Comparison of ENCODE assay signal across 17 cellular contexts in the genomic region with DNA sequence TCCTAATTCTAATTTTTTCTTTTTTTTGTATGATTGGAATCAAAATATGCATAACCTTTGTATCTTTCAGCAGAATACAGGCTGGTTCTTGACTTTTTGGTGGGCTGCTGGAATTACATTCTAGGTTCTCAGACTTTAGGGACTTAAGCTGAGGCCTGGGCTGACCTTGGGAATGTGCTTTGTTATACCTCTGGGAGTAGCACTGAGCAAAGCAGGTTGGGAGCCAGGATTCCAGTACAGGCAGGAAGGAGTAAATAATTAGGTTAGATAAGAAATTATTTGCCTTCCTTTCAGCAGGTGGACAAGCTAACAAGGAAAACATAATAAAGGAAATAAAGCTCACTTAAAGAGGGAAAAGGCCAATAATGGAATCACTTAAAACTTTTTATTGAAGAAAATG. TPM values are rescaled to one million over a fixed set of nuclear protein-coding genes. Genes with fewer than 3 reads are reported as not detected.
"Had no signal": no experiment of that assay in that cellular context is flagged by ENCODE, and none has a peak within 500 bp of the region (broad histone marks: within the 10 kb centered on the region; RNA-seq: fewer than 3 reads in every experiment).

No MANE protein-coding gene starts in this region.

- ATAC-seq: naive thymus-derived CD8-positive, alpha-beta T cell had no signal

- H3K27me3 ChIP-seq: brain microvascular endothelial cell, esophagus squamous epithelium, sigmoid colon had no signal

- H3K4me3 ChIP-seq: esophagus squamous epithelium, sigmoid colon had no signal

- H3K9me3 ChIP-seq: esophagus squamous epithelium, sigmoid colon had no signal

- H3K36me3 Mint-ChIP-seq: activated naive CD8-positive, alpha-beta T cell treated with anti-CD3 and anti-CD28 coated beads for 36 hours; naive thymus-derived CD8-positive, alpha-beta T cell had no signal

- DNase-seq: activated CD4-positive, alpha-beta T cell treated with anti-CD3 and anti-CD28 coated beads, Interleukin-2, amount 10 ng/mL, durations not matched to agents 7 days and 5 days; activated naive CD8-positive, alpha-beta T cell treated with anti-CD3 and anti-CD28 coated beads for 36 hours; amygdala; brain microvascular endothelial cell; cortex of kidney; effector CD4-positive, alpha-beta T cell; esophagus squamous epithelium; foreskin fibroblast; glutamatergic neuron; kidney glomerular epithelial cell; mammary epithelial cell; naive thymus-derived CD8-positive, alpha-beta T cell; sigmoid colon; stimulated activated CD4-positive, alpha-beta T cell treated with anti-CD3 and anti-CD28 coated beads, Interleukin-2, amount 100 ng/mL, for 24 hours had no signal

- H3K4me3 Mint-ChIP-seq: activated CD4-positive, alpha-beta T cell treated with anti-CD3 and anti-CD28 coated beads, Interleukin-2, amount 10 ng/mL, durations not matched to agents 7 days and 5 days; activated naive CD8-positive, alpha-beta T cell treated with anti-CD3 and anti-CD28 coated beads for 36 hours; activated T-helper 1 cell treated with anti-CD3 and anti-CD28 coated beads, Interleukin-12 subunit alpha, Interleukin-12 subunit beta, Interleukin-2, Interleukin-4 antibody, amounts not matched to agents 30 ng/mL and 10 ng/mL and 1 ng/mL, durations not matched to agents 14 hours and 24 hours and 36 hours; central memory CD8-positive, alpha-beta T cell; naive thymus-derived CD8-positive, alpha-beta T cell; T-helper 2 cell treated with Interferon-gamma antibody and Interleukin-4, amounts not matched to agents 5 μg/mL and 100 μg/mL, for 36 hours had no signal

- H3K27me3 Mint-ChIP-seq: activated CD4-positive, alpha-beta T cell treated with anti-CD3 and anti-CD28 coated beads, Interleukin-2, amount 10 ng/mL, durations not matched to agents 7 days and 5 days; activated naive CD8-positive, alpha-beta T cell treated with anti-CD3 and anti-CD28 coated beads for 36 hours; central memory CD8-positive, alpha-beta T cell had no signal

- H3K27ac Mint-ChIP-seq: activated CD4-positive, alpha-beta T cell treated with anti-CD3 and anti-CD28 coated beads, Interleukin-2, amount 10 ng/mL, durations not matched to agents 7 days and 5 days; activated naive CD8-positive, alpha-beta T cell treated with anti-CD3 and anti-CD28 coated beads for 36 hours; activated T-helper 1 cell treated with anti-CD3 and anti-CD28 coated beads, Interleukin-12 subunit alpha, Interleukin-12 subunit beta, Interleukin-2, Interleukin-4 antibody, amounts not matched to agents 30 ng/mL and 10 ng/mL and 1 ng/mL, durations not matched to agents 14 hours and 24 hours and 36 hours; naive thymus-derived CD8-positive, alpha-beta T cell; T-helper 2 cell treated with Interferon-gamma antibody and Interleukin-4, amounts not matched to agents 5 μg/mL and 100 μg/mL, for 36 hours had no signal

- H3K27ac ChIP-seq: brain microvascular endothelial cell, esophagus squamous epithelium, sigmoid colon had no signal

- H3K4me1 Mint-ChIP-seq: activated CD4-positive, alpha-beta T cell treated with anti-CD3 and anti-CD28 coated beads, Interleukin-2, amount 10 ng/mL, durations not matched to agents 7 days and 5 days; activated naive CD8-positive, alpha-beta T cell treated with anti-CD3 and anti-CD28 coated beads for 36 hours; central memory CD8-positive, alpha-beta T cell; naive thymus-derived CD8-positive, alpha-beta T cell had no signal

- H3K36me3 ChIP-seq: brain microvascular endothelial cell, esophagus squamous epithelium, sigmoid colon had no signal

- H3K9me3 Mint-ChIP-seq: activated CD4-positive, alpha-beta T cell treated with anti-CD3 and anti-CD28 coated beads, Interleukin-2, amount 10 ng/mL, durations not matched to agents 7 days and 5 days; activated naive CD8-positive, alpha-beta T cell treated with anti-CD3 and anti-CD28 coated beads for 36 hours; activated T-helper 1 cell treated with anti-CD3 and anti-CD28 coated beads, Interleukin-12 subunit alpha, Interleukin-12 subunit beta, Interleukin-2, Interleukin-4 antibody, amounts not matched to agents 30 ng/mL and 10 ng/mL and 1 ng/mL, durations not matched to agents 14 hours and 24 hours and 36 hours; central memory CD8-positive, alpha-beta T cell; naive thymus-derived CD8-positive, alpha-beta T cell; T-helper 2 cell treated with Interferon-gamma antibody and Interleukin-4, amounts not matched to agents 5 μg/mL and 100 μg/mL, for 36 hours had no signal

RNA-seq across cellular contexts. Expression of a gene that starts 49.9 kb away (rescaled TPM):
- polyA plus RNA-seq: mammary epithelial cell had no signal
